Comparison of ENCODE assay signal across 8 cellular contexts in the genomic region with DNA sequence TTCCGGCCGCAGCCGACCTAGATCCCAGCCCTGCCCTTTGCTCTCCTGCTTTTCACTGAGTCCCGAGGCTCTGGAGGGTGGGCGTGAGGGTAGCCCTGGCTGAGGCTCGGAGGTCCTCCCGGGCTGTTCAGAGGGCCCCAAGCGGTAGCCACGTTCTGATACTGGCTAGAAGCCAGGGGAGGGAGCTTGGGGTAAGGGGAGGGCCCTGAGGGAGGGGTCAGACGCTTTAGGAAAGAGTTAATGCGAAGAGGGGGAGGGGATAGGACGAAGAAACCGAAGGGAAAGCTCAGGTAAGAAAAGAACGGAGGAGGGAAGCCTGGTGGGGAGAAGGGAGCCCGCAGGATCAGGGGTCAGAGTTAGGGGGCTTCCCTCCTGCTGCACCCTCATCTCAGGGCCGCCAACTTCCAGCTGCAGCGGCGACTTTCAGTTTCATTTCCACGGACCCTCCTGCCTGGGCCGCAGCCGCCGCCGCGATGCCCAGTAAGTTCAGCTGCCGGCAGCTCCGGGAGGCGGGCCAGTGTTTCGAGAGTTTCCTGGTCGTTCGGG.
DNase-seq lines count a peak whose midpoint lies in the region; ATAC-seq and TF ChIP-seq lines count a peak whose summit lies in the region.

A gene with protein sequence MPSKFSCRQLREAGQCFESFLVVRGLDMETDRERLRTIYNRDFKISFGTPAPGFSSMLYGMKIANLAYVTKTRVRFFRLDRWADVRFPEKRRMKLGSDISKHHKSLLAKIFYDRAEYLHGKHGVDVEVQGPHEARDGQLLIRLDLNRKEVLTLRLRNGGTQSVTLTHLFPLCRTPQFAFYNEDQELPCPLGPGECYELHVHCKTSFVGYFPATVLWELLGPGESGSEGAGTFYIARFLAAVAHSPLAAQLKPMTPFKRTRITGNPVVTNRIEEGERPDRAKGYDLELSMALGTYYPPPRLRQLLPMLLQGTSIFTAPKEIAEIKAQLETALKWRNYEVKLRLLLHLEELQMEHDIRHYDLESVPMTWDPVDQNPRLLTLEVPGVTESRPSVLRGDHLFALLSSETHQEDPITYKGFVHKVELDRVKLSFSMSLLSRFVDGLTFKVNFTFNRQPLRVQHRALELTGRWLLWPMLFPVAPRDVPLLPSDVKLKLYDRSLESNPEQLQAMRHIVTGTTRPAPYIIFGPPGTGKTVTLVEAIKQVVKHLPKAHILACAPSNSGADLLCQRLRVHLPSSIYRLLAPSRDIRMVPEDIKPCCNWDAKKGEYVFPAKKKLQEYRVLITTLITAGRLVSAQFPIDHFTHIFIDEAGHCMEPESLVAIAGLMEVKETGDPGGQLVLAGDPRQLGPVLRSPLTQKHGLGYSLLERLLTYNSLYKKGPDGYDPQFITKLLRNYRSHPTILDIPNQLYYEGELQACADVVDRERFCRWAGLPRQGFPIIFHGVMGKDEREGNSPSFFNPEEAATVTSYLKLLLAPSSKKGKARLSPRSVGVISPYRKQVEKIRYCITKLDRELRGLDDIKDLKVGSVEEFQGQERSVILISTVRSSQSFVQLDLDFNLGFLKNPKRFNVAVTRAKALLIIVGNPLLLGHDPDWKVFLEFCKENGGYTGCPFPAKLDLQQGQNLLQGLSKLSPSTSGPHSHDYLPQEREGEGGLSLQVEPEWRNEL (plus strand): TSS at position 220 of the 546 bp plus-strand sequence. CDS start 254 bp downstream, at position 474.

- peak within 1 kb of the TSS; percentile 88 for H3K27ac ChIP-seq in caudate nucleus (ENCODE audit: low read depth, low read length)

- H3K4me3 ChIP-seq in WI38 (ENCODE audit: low read depth, low read length), result peak within 1 kb of the TSS; percentile 81

- DNase-seq in NCI-H2107 treated with DMSO at 0.1 percent for 48 hours (lab: John Stamatoyannopoulos, UW; ENCODE audit: unreplicated experiment), result peak; percentile 73
- DNase-seq in caudate nucleus (lab: John Stamatoyannopoulos, UW), result peak in 35 of 61 donors; percentile 14 to 77 (median 55)
- DNase-seq in islet precursor cell, result peak; percentile 90
- peak; percentile 7 to 59 for DNase-seq in stimulated activated CD4-positive, alpha-beta T cell treated with anti-CD3 and anti-CD28 coated beads, Interleukin-12 subunit alpha, Interleukin-12 subunit beta, amount 100 ng/mL, for 24 hours (ENCODE audit: low read depth in 2 of 2)
- no peak for DNase-seq in inferior parietal cortex (ENCODE audit: extremely low spot score)

- ATAC-seq in GM18498 (IDR thresholded peaks at IDR 0.05; ENCODE audit: unreplicated experiment) (peak; percentile 63), HG02970 (IDR thresholded peaks at IDR 0.05; ENCODE audit: low FRiP score, unreplicated experiment) (peak; percentile 55)

- no peak for TF ChIP-seq CTCF in WI38 (IDR thresholded peaks at IDR 0.05; ENCODE audit: low read depth, low read length)
